In the genomic region with DNA sequence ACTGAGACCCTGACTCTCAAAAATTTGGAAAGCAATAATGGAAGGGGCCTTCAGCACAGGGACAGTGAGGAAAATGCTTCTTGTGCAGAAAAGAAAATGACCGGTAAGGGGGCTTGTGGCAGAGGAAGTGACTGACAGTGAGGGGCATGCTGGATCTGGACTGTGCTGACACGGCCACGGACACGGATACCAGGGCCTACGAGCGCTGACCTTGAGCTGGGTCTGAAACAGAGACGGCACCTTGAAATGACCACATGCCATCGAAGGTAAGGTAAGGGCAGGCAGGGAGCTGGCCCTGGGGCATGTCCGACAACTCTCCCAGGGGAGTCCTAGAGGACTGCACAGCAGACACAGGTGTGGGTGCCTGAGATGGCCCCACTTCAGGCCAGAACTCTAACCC, we compare ENCODE assay signal across 1 cellular context.
TF ChIP-seq lines count a peak whose summit lies in the region.

No MANE protein-coding gene starts in this region.

TF ChIP-seq in IMR-90, 13 proteins besides CTCF, POLR2A, EP300 and RAD21:
- TF ChIP-seq MAZ (IDR thresholded peaks at IDR 0.05; ENCODE audit: borderline replicate concordance, low read depth, low read length), result no peak
- TF ChIP-seq, protein P1, sequence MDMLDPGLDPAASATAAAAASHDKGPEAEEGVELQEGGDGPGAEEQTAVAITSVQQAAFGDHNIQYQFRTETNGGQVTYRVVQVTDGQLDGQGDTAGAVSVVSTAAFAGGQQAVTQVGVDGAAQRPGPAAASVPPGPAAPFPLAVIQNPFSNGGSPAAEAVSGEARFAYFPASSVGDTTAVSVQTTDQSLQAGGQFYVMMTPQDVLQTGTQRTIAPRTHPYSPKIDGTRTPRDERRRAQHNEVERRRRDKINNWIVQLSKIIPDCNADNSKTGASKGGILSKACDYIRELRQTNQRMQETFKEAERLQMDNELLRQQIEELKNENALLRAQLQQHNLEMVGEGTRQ (IDR thresholded peaks at IDR 0.05; ENCODE audit: low read depth, low read length), result no peak
- TF ChIP-seq MXI1 (IDR thresholded peaks at IDR 0.05; ENCODE audit: borderline replicate concordance, low read depth, low read length), result no peak
- TF ChIP-seq FOS (IDR thresholded peaks at IDR 0.05; ENCODE audit: low read depth, low read length), result no peak
- no peak for TF ChIP-seq MAFK (IDR thresholded peaks at IDR 0.05; ENCODE audit: low read depth, low read length)
- TF ChIP-seq CHD1 (IDR thresholded peaks at IDR 0.05; ENCODE audit: low read depth, low read length), result no peak
- TF ChIP-seq SMC3 (IDR thresholded peaks at IDR 0.05; ENCODE audit: low read depth, low read length), result no peak
- no peak for TF ChIP-seq RCOR1 (IDR thresholded peaks at IDR 0.05; ENCODE audit: insufficient replicate concordance, low read length)
- TF ChIP-seq NFE2L2 (IDR thresholded peaks at IDR 0.05; ENCODE audit: low read depth, low read length), result no peak
- TF ChIP-seq RFX5 (IDR thresholded peaks at IDR 0.05; ENCODE audit: low read depth, low read length), result no peak
- TF ChIP-seq BHLHE40 (IDR thresholded peaks at IDR 0.05; ENCODE audit: low read depth, low read length), result no peak
- no peak for TF ChIP-seq CEBPB (IDR thresholded peaks at IDR 0.05; ENCODE audit: low read depth, low read length)
- TF ChIP-seq, protein P2, sequence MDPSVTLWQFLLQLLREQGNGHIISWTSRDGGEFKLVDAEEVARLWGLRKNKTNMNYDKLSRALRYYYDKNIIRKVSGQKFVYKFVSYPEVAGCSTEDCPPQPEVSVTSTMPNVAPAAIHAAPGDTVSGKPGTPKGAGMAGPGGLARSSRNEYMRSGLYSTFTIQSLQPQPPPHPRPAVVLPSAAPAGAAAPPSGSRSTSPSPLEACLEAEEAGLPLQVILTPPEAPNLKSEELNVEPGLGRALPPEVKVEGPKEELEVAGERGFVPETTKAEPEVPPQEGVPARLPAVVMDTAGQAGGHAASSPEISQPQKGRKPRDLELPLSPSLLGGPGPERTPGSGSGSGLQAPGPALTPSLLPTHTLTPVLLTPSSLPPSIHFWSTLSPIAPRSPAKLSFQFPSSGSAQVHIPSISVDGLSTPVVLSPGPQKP (IDR thresholded peaks at IDR 0.05; ENCODE audit: borderline replicate concordance, low read depth, low read length), result no peak
